9 cellular contexts compared by ENCODE assay signal in genomic region chr1:45325816-45326506, GRCh38. TPM values are rescaled to one million over a fixed set of nuclear protein-coding genes. Genes with fewer than 3 reads are reported as not detected.
DNase-seq lines count a peak whose midpoint lies in the region; ATAC-seq and TF ChIP-seq lines count a peak whose summit lies in the region.
"Had no signal": no experiment of that assay in that cellular context is flagged by ENCODE, and none has a peak within 500 bp of the region (broad histone marks: within the 10 kb centered on the region; RNA-seq: fewer than 3 reads in every experiment).

No MANE protein-coding gene starts in this region.

- DNase-seq in NCI-H748 (lab: John Stamatoyannopoulos, UW; ENCODE audit: unreplicated experiment) (peak; percentile 35), NCI-H748 treated with DMSO at 0.1 percent for 48 hours (lab: John Stamatoyannopoulos, UW) (no peak), SK-N-DZ (ENCODE audit: low spot score) (peak; percentile 25), fibroblast of lung (ENCODE audit: low read depth in 2 of 2) (peak; percentile 11 to 53), KBM-7 (no peak), germinal center (ENCODE audit: low spot score) (no peak)

- no peak overlapping the region for H2AFZ ChIP-seq in fibroblast of lung (ENCODE audit: low read length)

- peak overlapping the region; percentile 85 for H3K4me2 ChIP-seq in fibroblast of lung (ENCODE audit: extremely low read depth, insufficient read depth, low read length)

- H3K27ac ChIP-seq in fibroblast of lung (ENCODE audit: insufficient read depth, low read length) = no peak overlapping the region
- peak overlapping the region in 2 of 21 experiments; percentile 2 to 66 for H3K27ac ChIP-seq in skin epidermis
- H3K27ac ChIP-seq: neutrophil had no signal

- H3K79me2 ChIP-seq in fibroblast of lung (ENCODE audit: control insufficient read depth, insufficient read depth, low read length) = no peaks in the 10 kb centered on the region

- no peaks in the 10 kb centered on the region for H4K20me1 ChIP-seq in fibroblast of lung (ENCODE audit: control insufficient read depth, extremely low read depth, insufficient read depth, low read length)

- no peak overlapping the region for H3K9ac ChIP-seq in fibroblast of lung (ENCODE audit: insufficient read depth, low read length)

- H3K36me3 ChIP-seq in fibroblast of lung (ENCODE audit: control insufficient read depth, insufficient read depth, low read length) = no peaks in the 10 kb centered on the region

- TF ChIP-seq CTCF in fibroblast of lung (conservative IDR thresholded peaks at IDR 0.05 in 1 of 2, IDR thresholded peaks at IDR 0.05 in 1 of 2; ENCODE audit: low read depth in 1 of 2, low read length in 2 of 2) = no peak

- H3K4me3 ChIP-seq in fibroblast of lung (replicated peaks in 1 of 4; ENCODE audit: control extremely low read depth in 1 of 4, insufficient read depth in 1 of 4, low read depth in 3 of 4, low read length in 4 of 4) = peak overlapping the region in 2 of 4 experiments; percentile 59 to 69
- H3K4me3 ChIP-seq in skin epidermis = peak overlapping the region in 6 of 7 experiments; percentile 36 to 53 (median 46)

- H3K9me3 ChIP-seq in fibroblast of lung (ENCODE audit: control insufficient read depth, insufficient read depth, low read depth, low read length) = no peaks in the 10 kb centered on the region
- H3K9me3 ChIP-seq: neutrophil had no signal

- no peaks in the 10 kb centered on the region for H3K27me3 ChIP-seq in fibroblast of lung (ENCODE audit: control insufficient read depth, insufficient read depth, low read length)

- in situ Hi-C loops in KBM-7 (cut with MboI; ENCODE audit: low pct_unique_long_range_greater_than_20kb, low sequenced_read_pairs) = no loop called here

- ATAC-seq in HG03457 (IDR thresholded peaks at IDR 0.05; ENCODE audit: unreplicated experiment) = no peak

- peaks cover 8% of the 10 kb centered on the region for H3K4me1 ChIP-seq in fibroblast of lung (ENCODE audit: control insufficient read depth, extremely low read depth, insufficient read depth, low read length)

RNA-seq across cellular contexts. Expression of gene HPDL, which starts 0.7 kb away (rescaled TPM):
- polyA plus RNA-seq in SK-N-DZ (2014; cell fraction: cytosol; rRNA removed) = 47.0 and 54.7 TPM in 2 replicates
- polyA plus RNA-seq in SK-N-DZ (2014; cell fraction: nucleus; rRNA removed) = 28.7 and 38.7 TPM in 2 replicates
- 0.17 and 0.26 TPM in 2 replicates for total RNA-seq in fibroblast of lung
- polyA plus RNA-seq in fibroblast of lung = 0.17 and 0.30 TPM in 2 replicates
- 0.41 and 0.69 TPM in 2 replicates for polyA plus RNA-seq in fibroblast of lung (2012)
- polyA minus RNA-seq in fibroblast of lung (ENCODE audit: low replicate concordance) = not detected in 2 replicates

RNA-seq across cellular contexts. Expression of gene TOE1, which starts 14.0 kb away (rescaled TPM):
- polyA plus RNA-seq in SK-N-DZ (2014; cell fraction: cytosol; rRNA removed) = 25.4 and 32.1 TPM in 2 replicates
- 26.7 and 29.9 TPM in 2 replicates for polyA plus RNA-seq in SK-N-DZ (2014; cell fraction: nucleus; rRNA removed)
- 10.0 and 12.1 TPM in 2 replicates for total RNA-seq in fibroblast of lung
- 9.0 and 21.8 TPM in 2 replicates for polyA plus RNA-seq in fibroblast of lung
- polyA plus RNA-seq in fibroblast of lung (2012) = 6.0 and 12.0 TPM in 2 replicates
- polyA minus RNA-seq in fibroblast of lung (ENCODE audit: low replicate concordance) = 20.8 and 42.7 TPM in 2 replicates

RNA-seq across cellular contexts. Expression of gene MUTYH, which starts 14.3 kb away (rescaled TPM):
- 48.8 and 50.5 TPM in 2 replicates for polyA plus RNA-seq in SK-N-DZ (2014; cell fraction: cytosol; rRNA removed)
- 267 and 319 TPM in 2 replicates for polyA plus RNA-seq in SK-N-DZ (2014; cell fraction: nucleus; rRNA removed)
- total RNA-seq in fibroblast of lung = 15.7 and 17.5 TPM in 2 replicates
- 3.8 and 5.6 TPM in 2 replicates for polyA plus RNA-seq in fibroblast of lung
- 6.0 and 8.5 TPM in 2 replicates for polyA plus RNA-seq in fibroblast of lung (2012)
- 10.2 and 19.1 TPM in 2 replicates for polyA minus RNA-seq in fibroblast of lung (ENCODE audit: low replicate concordance)

Comparison
In these comparisons a context has a peak if more than half of its experiments do, and no peak if none do; other contexts are left out.
1. DNase-seq: peak in NCI-H748 (single experiment), SK-N-DZ (single experiment) and fibroblast of lung (2 of 2); none in NCI-H748 treated with DMSO at 0.1 percent for 48 hours (single experiment), KBM-7 (single experiment) and germinal center (single experiment).